Comparison of ENCODE assay signal across 36 cellular contexts in the genomic region with DNA sequence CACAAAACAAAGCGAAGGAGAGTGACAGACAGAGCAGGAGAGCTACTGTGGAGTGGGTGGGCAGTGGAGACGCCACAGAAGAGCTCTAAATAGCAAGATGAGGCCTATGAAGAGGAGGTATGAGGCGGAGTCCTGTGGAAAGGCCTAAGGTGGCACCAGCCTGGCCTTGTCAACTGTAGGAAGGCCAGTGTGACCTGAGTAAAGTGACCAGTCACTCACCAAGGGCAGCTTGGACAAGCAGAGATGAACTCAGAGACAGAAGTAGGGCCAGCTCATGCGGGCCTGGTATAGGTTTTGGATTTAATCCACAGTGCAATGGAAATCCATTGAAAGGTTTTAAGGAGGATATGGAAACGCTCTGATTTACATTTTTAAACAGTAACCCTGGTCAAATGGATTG. TPM values are rescaled to one million over a fixed set of nuclear protein-coding genes. Genes with fewer than 3 reads are reported as not detected.
"Had no signal": no experiment of that assay in that cellular context is flagged by ENCODE, and none has a peak within 500 bp of the region (broad histone marks: within the 10 kb centered on the region; RNA-seq: fewer than 3 reads in every experiment).

No MANE protein-coding gene starts in this region.

- H3K4me1 ChIP-seq: pancreas, spleen, stomach, thyroid gland, tibial nerve, upper lobe of right lung, uterus had no signal

- H3K36me3 ChIP-seq: neutrophil, pancreas, spleen, stomach, thoracic aorta, thyroid gland, tibial nerve, upper lobe of right lung, uterus had no signal

- H3K4me3 Mint-ChIP-seq: naive B cell; naive thymus-derived CD8-positive, alpha-beta T cell; natural killer cell treated with Interleukin-12 subunit alpha and Interleukin-12 subunit beta and Interleukin-15 and Interleukin-18, amount 100 ng/mL, for 72 hours; nephron progenitor cell; neural crest cell; stimulated activated naive B cell treated with anti-CD40 and anti-IgM and Interleukin-4, amounts not matched to agents 10 μg/mL and 1 μg/mL and 100 μg/mL, for 72 hours; stimulated activated naive CD8-positive, alpha-beta T cell treated with anti-CD3 and anti-CD28 coated beads, Interleukin-15, Interleukin-2, amounts not matched to agents 100 ng/mL and 50 ng/mL, for 24 hours; type B pancreatic cell had no signal

- H3K36me3 Mint-ChIP-seq: naive B cell; naive thymus-derived CD8-positive, alpha-beta T cell; natural killer cell treated with Interleukin-12 subunit alpha and Interleukin-12 subunit beta and Interleukin-15 and Interleukin-18, amount 100 ng/mL, for 72 hours; stimulated activated naive B cell treated with anti-CD40 and anti-IgM and Interleukin-4, amounts not matched to agents 10 μg/mL and 1 μg/mL and 100 μg/mL, for 72 hours; type B pancreatic cell had no signal

- H3K4me3 ChIP-seq: pancreas, psoas muscle, skin epidermis, smooth muscle cell, spleen, stomach, thoracic aorta, thyroid gland, tibial nerve, upper lobe of right lung, uterus had no signal

- DNase-seq: naive B cell; naive thymus-derived CD8-positive, alpha-beta T cell; nephron progenitor cell; nucleus accumbens; pancreas; psoas muscle; right cardiac atrium; spleen; stimulated activated CD4-positive, alpha-beta T cell treated with anti-CD3 and anti-CD28 coated beads, Interleukin-12 subunit alpha, Interleukin-12 subunit beta, amount 100 ng/mL, for 4 hours; stimulated activated CD4-positive, alpha-beta T cell treated with anti-CD3 and anti-CD28 coated beads, Interleukin-1b, Interleukin-23, amount 100 ng/mL, for 48 hours; stimulated activated CD4-positive, alpha-beta T cell treated with anti-CD3 and anti-CD28 coated beads, Interleukin-4, amount 100 ng/mL, for 1 hour; stimulated activated CD4-positive, alpha-beta T cell treated with anti-CD3 and anti-CD28 coated beads, Interleukin-4, amount 100 ng/mL, for 4 hours; stimulated activated CD8-positive, alpha-beta memory T cell treated with anti-CD3 and anti-CD28 coated beads, Interleukin-4, amount 100 ng/mL, for 48 hours; stimulated activated naive B cell treated with anti-CD40 and anti-IgM and Interleukin-4, amounts not matched to agents 10 μg/mL and 1 μg/mL and 100 μg/mL, for 72 hours; stimulated activated naive CD4-positive, alpha-beta T cell treated with Interleukin-2 at 50 U/mL for 16 hours; stomach; thyroid gland; upper lobe of right lung; uterus had no signal

- ATAC-seq: naive thymus-derived CD8-positive, alpha-beta T cell; pancreas; psoas muscle; right cardiac atrium; sciatic nerve; stimulated activated naive B cell treated with anti-CD40 and anti-IgM and Interleukin-4, amounts not matched to agents 10 μg/mL and 1 μg/mL and 100 μg/mL, for 72 hours; upper lobe of right lung had no signal

- H3K9me3 Mint-ChIP-seq: naive B cell; naive thymus-derived CD8-positive, alpha-beta T cell; natural killer cell treated with Interleukin-12 subunit alpha and Interleukin-12 subunit beta and Interleukin-15 and Interleukin-18, amount 100 ng/mL, for 72 hours; nephron progenitor cell; stimulated activated naive CD8-positive, alpha-beta T cell treated with anti-CD3 and anti-CD28 coated beads, Interleukin-15, Interleukin-2, amounts not matched to agents 100 ng/mL and 50 ng/mL, for 24 hours; type B pancreatic cell had no signal

- H3K4me1 Mint-ChIP-seq: naive B cell; stimulated activated naive B cell treated with anti-CD40 and anti-IgM and Interleukin-4, amounts not matched to agents 10 μg/mL and 1 μg/mL and 100 μg/mL, for 72 hours had no signal

- H3K4me2 ChIP-seq: smooth muscle cell had no signal

- H3K27me3 ChIP-seq: pancreas, spleen, stomach, thyroid gland, tibial nerve, upper lobe of right lung, uterus had no signal

- H3K27ac Mint-ChIP-seq: naive thymus-derived CD8-positive, alpha-beta T cell; natural killer cell treated with Interleukin-12 subunit alpha and Interleukin-12 subunit beta and Interleukin-15 and Interleukin-18, amount 100 ng/mL, for 72 hours; nephron progenitor cell; stimulated activated naive B cell treated with anti-CD40 and anti-IgM and Interleukin-4, amounts not matched to agents 10 μg/mL and 1 μg/mL and 100 μg/mL, for 72 hours; stimulated activated naive CD8-positive, alpha-beta T cell treated with anti-CD3 and anti-CD28 coated beads, Interleukin-15, Interleukin-2, amounts not matched to agents 100 ng/mL and 50 ng/mL, for 24 hours; type B pancreatic cell had no signal

- H3K9me3 ChIP-seq: neutrophil, pancreas, psoas muscle, spleen, stomach, thoracic aorta, thyroid gland, tibial nerve, upper lobe of right lung, uterus had no signal

- H3K27ac ChIP-seq: neutrophil, pancreas, psoas muscle, skin epidermis, spleen, stomach, thoracic aorta, thyroid gland, tibial nerve, upper lobe of right lung, uterus had no signal

RNA-seq across cellular contexts. Expression of gene SH3RF2, which starts 23.8 kb away (rescaled TPM):
- total RNA-seq: naive thymus-derived CD8-positive, alpha-beta T cell had no signal
- polyA plus RNA-seq: naive thymus-derived CD8-positive, alpha-beta T cell had no signal

RNA-seq across cellular contexts. Expression of gene GRXCR2, which starts 39.8 kb away (rescaled TPM):
- total RNA-seq: naive thymus-derived CD8-positive, alpha-beta T cell; natural killer cell treated with Interleukin-12 subunit alpha and Interleukin-12 subunit beta and Interleukin-15 and Interleukin-18, amount 100 ng/mL, for 72 hours; neural crest cell; omental fat pad; osteocyte; posterior vena cava; psoas muscle; renal cortical epithelial cell; sciatic nerve; smooth muscle cell; spleen; stomach; subcutaneous adipose tissue; temporal lobe; thoracic aorta; tibial nerve; upper lobe of right lung; urinary bladder; uterus had no signal
- polyA plus RNA-seq: naive thymus-derived CD8-positive, alpha-beta T cell; pancreas; psoas muscle; smooth muscle cell; spleen; stomach; urinary bladder had no signal
